Comparison of ENCODE assay signal across 15 cellular contexts in genomic region chr15:39135989-39136388, GRCh38.
DNase-seq lines count a peak whose midpoint lies in the region; ATAC-seq and TF ChIP-seq lines count a peak whose summit lies in the region.
"Had no signal": no experiment of that assay in that cellular context is flagged by ENCODE, and none has a peak within 500 bp of the region (broad histone marks: within the 10 kb centered on the region; RNA-seq: fewer than 3 reads in every experiment).

No MANE protein-coding gene starts in this region.

- H3K79me2 ChIP-seq in SK-N-SH (ENCODE audit: insufficient read depth): no peaks in the 10 kb centered on the region

- POLR2A ChIA-PET in SK-N-SH (lab: Yijun Ruan, JAX): no interaction called here

- no peaks in the 10 kb centered on the region for H3K9me2 ChIP-seq in SK-N-SH

- peak overlapping the region in 1 of 2 experiments; percentile 82; a peak in 2 of 4 replicates for H3K27ac ChIP-seq in SK-N-SH (ENCODE audit: low read depth in 2 of 2, low read length in 1 of 2)
- H3K27ac ChIP-seq: cardiac muscle cell, Peyer's patch, tibial artery had no signal

- peak overlapping the region; percentile 44 for H3K9ac ChIP-seq in SK-N-SH

- no peak overlapping the region for H3K27ac Mint-ChIP-seq in stimulated activated memory B cell treated with anti-CD40 and anti-IgM and Interleukin-4, amounts not matched to agents 10 μg/mL and 1 μg/mL and 100 μg/mL, for 72 hours

- ATAC-seq in stimulated activated memory B cell treated with anti-CD40 and anti-IgM and Interleukin-4, amounts not matched to agents 10 μg/mL and 1 μg/mL and 100 μg/mL, for 72 hours: no peak
- ATAC-seq: left lobe of liver had no signal

- H3K27me3 ChIP-seq in SK-N-SH (ENCODE audit: insufficient read depth): no peaks in the 10 kb centered on the region
- H3K27me3 ChIP-seq: cardiac muscle cell, Peyer's patch, tibial artery had no signal

- CTCF ChIA-PET in SK-N-SH (lab: Yijun Ruan, JAX): no interaction called here

- DNase-seq in GM04503 (ENCODE audit: low read depth) (peak; percentile 96), SK-N-SH (no peak), fibroblast of mammary gland (ENCODE audit: low read depth) (peak; percentile 97), stromal cell of bone marrow (ENCODE audit: low read depth) (peak; percentile 92), DMS 273 treated with DMSO at 0.1 percent for 48 hours (lab: John Stamatoyannopoulos, UW) (no peak)
- no peak for DNase-seq in activated CD8-positive, alpha-beta memory T cell treated with anti-CD3 and anti-CD28 coated beads for 24 hours
- DNase-seq: activated naive CD4-positive, alpha-beta T cell treated with Interleukin-2 at 50 U/mL for 16 hours; KG1; NCI-H1436 treated with DMSO at 0.1 percent for 48 hours; NCI-H526; Peyer's patch; tibial artery had no signal

- H3K4me3 ChIP-seq in SK-N-SH (ENCODE audit: low read depth in 2 of 2, low read length in 1 of 2): no peak overlapping the region
- no peak overlapping the region for H3K4me3 ChIP-seq in fibroblast of mammary gland (ENCODE audit: control insufficient read depth, low read depth, low read length)
- H3K4me3 ChIP-seq: cardiac muscle cell, Peyer's patch, tibial artery had no signal

- no peaks in the 10 kb centered on the region for H3K27me3 Mint-ChIP-seq in stimulated activated memory B cell treated with anti-CD40 and anti-IgM and Interleukin-4, amounts not matched to agents 10 μg/mL and 1 μg/mL and 100 μg/mL, for 72 hours

- H3K4me3 Mint-ChIP-seq in stimulated activated memory B cell treated with anti-CD40 and anti-IgM and Interleukin-4, amounts not matched to agents 10 μg/mL and 1 μg/mL and 100 μg/mL, for 72 hours: no peak overlapping the region

- no peaks in the 10 kb centered on the region for H3K36me3 Mint-ChIP-seq in stimulated activated memory B cell treated with anti-CD40 and anti-IgM and Interleukin-4, amounts not matched to agents 10 μg/mL and 1 μg/mL and 100 μg/mL, for 72 hours

- WGBS in SK-N-SH (ENCODE audit: low lambda C conversion rate): 59% methylated on average over 7 of the region's 7 CpGs

- H3F3A ChIP-seq in SK-N-SH (replicated peaks; ENCODE audit: insufficient read depth): peaks cover 40% of the 10 kb centered on the region

- H2AFZ ChIP-seq in SK-N-SH (ENCODE audit: low read depth): no peak overlapping the region

- no peak overlapping the region for H3K4me2 ChIP-seq in SK-N-SH

- TF ChIP-seq RAD21 in SK-N-SH (IDR thresholded peaks at IDR 0.05; ENCODE audit: low read length): no peak

- TF ChIP-seq CTCF in SK-N-SH (IDR thresholded peaks at IDR 0.05) (no peak), fibroblast of mammary gland (conservative IDR thresholded peaks at IDR 0.05; ENCODE audit: control insufficient read depth, insufficient read depth, low read depth, low read length) (no peak)

- H4K20me1 ChIP-seq in SK-N-SH (ENCODE audit: insufficient read depth): no peaks in the 10 kb centered on the region

- H3K4me1 ChIP-seq in SK-N-SH (ENCODE audit: control insufficient read depth in 1 of 2, insufficient read depth in 2 of 2, low read depth in 1 of 2, low read length in 1 of 2): peaks cover 10 to 12% of the 10 kb centered on the region in 2 experiments
- H3K4me1 ChIP-seq: Peyer's patch had no signal

- no peaks in the 10 kb centered on the region for H3K36me3 ChIP-seq in SK-N-SH (replicated peaks in 1 of 2; ENCODE audit: control insufficient read depth in 1 of 2, insufficient read depth in 2 of 2, low read length in 1 of 2)
- H3K36me3 ChIP-seq: cardiac muscle cell, Peyer's patch, tibial artery had no signal

- no peaks in the 10 kb centered on the region for H3K9me3 ChIP-seq in SK-N-SH
- H3K9me3 ChIP-seq: Peyer's patch, tibial artery had no signal

- TF ChIP-seq EP300 in SK-N-SH (IDR thresholded peaks at IDR 0.05; ENCODE audit: borderline replicate concordance in 1 of 2, low read depth in 1 of 2, low read length in 1 of 2): 0 out of 4 replicates have a peak, but pooled peaks of 1 of the 2 experiments have one; percentile 29

- H3K4me1 Mint-ChIP-seq in stimulated activated memory B cell treated with anti-CD40 and anti-IgM and Interleukin-4, amounts not matched to agents 10 μg/mL and 1 μg/mL and 100 μg/mL, for 72 hours: no peaks in the 10 kb centered on the region

- H3K9me3 Mint-ChIP-seq in stimulated activated memory B cell treated with anti-CD40 and anti-IgM and Interleukin-4, amounts not matched to agents 10 μg/mL and 1 μg/mL and 100 μg/mL, for 72 hours: peaks cover 3% of the 10 kb centered on the region

TF ChIP-seq in SK-N-SH, 30 proteins besides CTCF, POLR2A, EP300 and RAD21:
- peak; percentile 55 for TF ChIP-seq TCF12 (IDR thresholded peaks at IDR 0.05)
- no peak for TF ChIP-seq YY1 (IDR thresholded peaks at IDR 0.05; ENCODE audit: low read depth)
- TF ChIP-seq JUND (IDR thresholded peaks at IDR 0.05): 0 out of 2 replicates have a peak, but pooled peaks have one; percentile 11
- peak; percentile 56; the same call in 1 of the 2 replicates for TF ChIP-seq PBX3 (IDR thresholded peaks at IDR 0.05)
- TF ChIP-seq FOSL2 (IDR thresholded peaks at IDR 0.05; ENCODE audit: borderline replicate concordance, low read depth): 0 out of 2 replicates have a peak, but pooled peaks have one; percentile 7
TF ChIP-seq in SK-N-SH: peak in this region for 4.

Comparison
In these comparisons a context has a peak if more than half of its experiments do, and no peak if none do; other contexts are left out.
1. DNase-seq: peak in GM04503 (single experiment), fibroblast of mammary gland (single experiment) and stromal cell of bone marrow (single experiment); none in SK-N-SH (single experiment), DMS 273 treated with DMSO at 0.1 percent for 48 hours (single experiment) and activated CD8-positive, alpha-beta memory T cell treated with anti-CD3 and anti-CD28 coated beads for 24 hours (single experiment).